Comparison of ENCODE assay signal across 9 cellular contexts in genomic region chr1:209808059-209808494, GRCh38. TPM values are rescaled to one million over a fixed set of nuclear protein-coding genes. Genes with fewer than 3 reads are reported as not detected.
DNase-seq lines count a peak whose midpoint lies in the region; ATAC-seq, FAIRE-seq and TF ChIP-seq lines count a peak whose summit lies in the region.
"Had no signal": no experiment of that assay in that cellular context is flagged by ENCODE, and none has a peak within 500 bp of the region (broad histone marks: within the 10 kb centered on the region; RNA-seq: fewer than 3 reads in every experiment).

No MANE protein-coding gene starts in this region.

- no peak overlapping the region for H3K4me3 ChIP-seq in astrocyte (ENCODE audit: insufficient read depth, low read depth, low read length)
- H3K4me3 ChIP-seq in CD4-positive, alpha-beta memory T cell (ENCODE audit: low read length in 2 of 2) = no peak overlapping the region

- ATAC-seq in HG02981 (IDR thresholded peaks at IDR 0.05; ENCODE audit: unreplicated experiment) = no peak
- no peak for ATAC-seq in HG02938 (IDR thresholded peaks at IDR 0.05; ENCODE audit: unreplicated experiment)

- no peak overlapping the region for H3K9ac ChIP-seq in astrocyte (ENCODE audit: low read length)

- intact Hi-C loops in CD4-positive, alpha-beta memory T cell (cut with micrococcal nuclease) = no loop called here

- H3K36me3 Mint-ChIP-seq in astrocyte (ENCODE audit: low read depth, unreplicated experiment) = peaks cover 2% of the 10 kb centered on the region
- no peaks in the 10 kb centered on the region for H3K36me3 Mint-ChIP-seq in CD4-positive, alpha-beta memory T cell

- peak overlapping the region; percentile 36 for H3K27ac ChIP-seq in astrocyte (ENCODE audit: low read depth, low read length)
- no peak overlapping the region for H3K27ac ChIP-seq in CD4-positive, alpha-beta memory T cell (ENCODE audit: low read depth, low read length)

- H3K79me2 ChIP-seq in astrocyte (ENCODE audit: insufficient read depth, low read length) = no peaks in the 10 kb centered on the region

- H3K4me3 Mint-ChIP-seq in astrocyte (ENCODE audit: unreplicated experiment) = no peak overlapping the region
- no peak overlapping the region for H3K4me3 Mint-ChIP-seq in CD4-positive, alpha-beta memory T cell
- H3K4me3 Mint-ChIP-seq: nephron had no signal

- H4K20me1 ChIP-seq in astrocyte (ENCODE audit: insufficient read depth, low read length) = no peaks in the 10 kb centered on the region

- FAIRE-seq in astrocyte (lab: Jason Lieb, UNC) = peak; percentile 63

- no peaks in the 10 kb centered on the region for H3K9me3 ChIP-seq in astrocyte (ENCODE audit: insufficient read depth, low read depth, low read length)
- no peaks in the 10 kb centered on the region for H3K9me3 ChIP-seq in CD4-positive, alpha-beta memory T cell (ENCODE audit: control insufficient read depth in 1 of 2, low read length in 2 of 2)

- H3K9me3 Mint-ChIP-seq in astrocyte (ENCODE audit: unreplicated experiment) = no peaks in the 10 kb centered on the region
- peaks cover 0 to 1% (median 0%) of the 10 kb centered on the region in 8 donors for H3K9me3 Mint-ChIP-seq in CD4-positive, alpha-beta memory T cell
- H3K9me3 Mint-ChIP-seq: nephron had no signal

- DNase-seq in COLO829 (ENCODE audit: low spot score) (peak; percentile 84), NCI-H128 (lab: John Stamatoyannopoulos, UW; ENCODE audit: unreplicated experiment) (peak; percentile 39), astrocyte (ENCODE audit: low read depth) (peak; percentile 91), islet precursor cell (peak; percentile 97), germinal center (ENCODE audit: low spot score) (no peak)
- no peak for DNase-seq in CD4-positive, alpha-beta memory T cell

- no peaks in the 10 kb centered on the region for H3K27me3 ChIP-seq in astrocyte (ENCODE audit: insufficient read depth, low read length)
- no peaks in the 10 kb centered on the region for H3K27me3 ChIP-seq in CD4-positive, alpha-beta memory T cell (ENCODE audit: insufficient read depth, low read length)

- CTCF ChIA-PET in CD4-positive, alpha-beta memory T cell (lab: Charles Lee; ENCODE audit: partially characterized antibody) = interaction anchor here (1.0 to 3.8 kb wide), 3 partner anchors 14 to 183 kb away, joined by 4 to 46 read pairs (median 11); no protein-coding TSS in a partner anchor

- POLR2A ChIA-PET in CD4-positive, alpha-beta memory T cell (lab: Charles Lee; ENCODE audit: partially characterized antibody) = interaction anchor here (0.6 to 0.8 kb wide), 2 partner anchors 8 to 27 kb away, joined by 3 read pairs; no protein-coding TSS in a partner anchor

- peak overlapping the region; percentile 86 for H3K27ac Mint-ChIP-seq in astrocyte (ENCODE audit: unreplicated experiment)
- H3K27ac Mint-ChIP-seq in CD4-positive, alpha-beta memory T cell = no peak overlapping the region

- no peaks in the 10 kb centered on the region for H3K27me3 Mint-ChIP-seq in astrocyte (ENCODE audit: low read depth, unreplicated experiment)
- H3K27me3 Mint-ChIP-seq in CD4-positive, alpha-beta memory T cell = peaks cover 0 to 2% of the 10 kb centered on the region in 2 donors

- H3K4me1 ChIP-seq in astrocyte (ENCODE audit: insufficient read depth, low read length) = peaks cover 25% of the 10 kb centered on the region
- peaks cover 12% of the 10 kb centered on the region for H3K4me1 ChIP-seq in CD4-positive, alpha-beta memory T cell (ENCODE audit: insufficient read depth, low read length)

- H3K36me3 ChIP-seq in astrocyte (ENCODE audit: insufficient read depth, low read length) = no peaks in the 10 kb centered on the region
- no peaks in the 10 kb centered on the region for H3K36me3 ChIP-seq in CD4-positive, alpha-beta memory T cell (ENCODE audit: insufficient read depth, low read length)

- peak overlapping the region; percentile 60 for H3K4me2 ChIP-seq in astrocyte (ENCODE audit: low read length)

- no peak overlapping the region for H2AFZ ChIP-seq in astrocyte (ENCODE audit: low read depth, low read length)

- no peak for TF ChIP-seq CTCF in astrocyte (IDR thresholded peaks at IDR 0.05; ENCODE audit: insufficient read depth, low read depth, low read length)

- H3K4me1 Mint-ChIP-seq in astrocyte (ENCODE audit: low read depth, unreplicated experiment) = peaks cover 29% of the 10 kb centered on the region
- H3K4me1 Mint-ChIP-seq in CD4-positive, alpha-beta memory T cell = peaks cover 6 to 13% (median 10%) of the 10 kb centered on the region in 4 donors

RNA-seq across cellular contexts. Expression of gene IRF6, which starts 2.1 kb away (rescaled TPM):
- total RNA-seq in astrocyte = 16.2 and 21.2 TPM in 2 replicates
- under 1 TPM; 0.15 to 0.50 TPM for total RNA-seq in CD4-positive, alpha-beta memory T cell
- polyA plus RNA-seq in CD4-positive, alpha-beta memory T cell = under 1 TPM in 1 of 2 donors, not detected in 1; 0.42 TPM

RNA-seq across cellular contexts. Expression of gene UTP25, which starts 19.7 kb away (rescaled TPM):
- 7.0 and 7.4 TPM in 2 replicates for total RNA-seq in astrocyte
- total RNA-seq in CD4-positive, alpha-beta memory T cell = 10 to 100 TPM; 13.4 to 13.6 TPM
- 1 to 10 TPM; 3.7 to 5.4 TPM for polyA plus RNA-seq in CD4-positive, alpha-beta memory T cell

RNA-seq across cellular contexts. Expression of gene C1orf74, which starts 23.7 kb away (rescaled TPM):
- total RNA-seq in astrocyte = 2.2 and 2.6 TPM in 2 replicates
- total RNA-seq in CD4-positive, alpha-beta memory T cell = 1 to 10 TPM; 1.2 TPM
- under 1 TPM in 1 of 2 donors, not detected in 1; 0.41 TPM for polyA plus RNA-seq in CD4-positive, alpha-beta memory T cell

RNA-seq across cellular contexts. Expression of gene TRAF3IP3, which starts 52.2 kb away (rescaled TPM):
- not detected in 2 replicates for total RNA-seq in astrocyte
- total RNA-seq in CD4-positive, alpha-beta memory T cell = 100 to 1,000 TPM; 571 to 574 TPM
- polyA plus RNA-seq in CD4-positive, alpha-beta memory T cell = 100 to 1,000 TPM; 435 to 487 TPM

Comparison
In these comparisons a context has a peak if more than half of its experiments do, and no peak if none do; other contexts are left out.
1. DNase-seq: peak in COLO829 (single experiment), NCI-H128 (single experiment), astrocyte (single experiment) and islet precursor cell (single experiment); none in CD4-positive, alpha-beta memory T cell (0 of 5) and germinal center (single experiment).
2. RNA of gene IRF6, which starts 2.1 kb away (total RNA-seq): 16.2 to 21.2 TPM in astrocyte; 0.15 to 0.50 TPM in CD4-positive, alpha-beta memory T cell; every median in the first group is over 10 times any median in the second.